8 cellular contexts compared by ENCODE assay signal in the genomic region with DNA sequence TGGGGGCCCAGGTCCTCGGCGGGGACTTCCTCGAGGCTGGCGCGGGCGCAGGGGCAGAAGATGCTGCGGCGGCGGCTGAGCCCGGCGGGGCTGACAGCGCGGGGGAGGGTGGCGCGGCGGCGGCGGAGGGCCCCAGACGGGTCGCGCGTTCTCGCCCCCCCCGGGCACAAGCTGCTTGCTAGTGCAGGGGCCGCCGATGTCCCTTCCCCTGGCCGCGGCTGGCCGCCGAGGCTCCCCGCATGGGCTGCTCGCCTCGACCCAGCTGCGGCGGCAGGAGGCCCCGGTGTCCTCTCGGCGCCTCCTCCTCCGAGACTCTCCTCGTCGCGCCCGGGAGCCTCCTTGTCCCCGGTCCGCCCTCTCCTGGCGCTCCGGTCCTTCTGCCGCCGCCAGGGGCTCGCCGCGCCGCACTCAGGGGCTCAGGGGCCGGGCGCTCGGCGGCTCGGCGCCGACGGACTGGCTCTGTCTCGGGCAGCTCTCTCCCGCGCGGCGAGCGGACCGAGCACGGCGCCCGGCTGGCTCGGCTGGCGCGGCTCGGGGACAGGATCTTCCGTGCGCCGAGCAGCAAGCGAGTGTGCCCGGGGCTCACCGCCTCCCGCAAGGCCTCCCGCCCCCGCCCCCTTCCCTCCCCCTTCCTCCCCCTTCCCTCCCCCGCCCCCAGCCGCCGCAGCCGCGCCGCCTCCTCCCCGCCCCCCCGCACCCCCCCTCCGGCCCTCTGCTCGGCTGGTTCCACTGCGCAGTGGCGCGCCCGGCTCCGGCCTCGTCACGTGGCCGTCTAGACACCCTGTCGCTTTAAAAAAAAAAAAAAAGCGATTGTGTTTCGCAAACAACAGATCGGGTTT. TPM values are rescaled to one million over a fixed set of nuclear protein-coding genes. Genes with fewer than 3 reads are reported as not detected.
A peak's percentile ranks its signal among the peaks of the same experiment; 100 is the strongest.
DNase-seq lines count a peak whose midpoint lies in the region; ATAC-seq and TF ChIP-seq lines count a peak whose summit lies in the region.

No MANE protein-coding gene starts in this region.

- peak overlapping the region; percentile 95 for H3K4me3 Mint-ChIP-seq in nephron progenitor cell

- H3K9me3 ChIP-seq in RWPE2 (ENCODE audit: severe bottlenecking) = no peaks in the 10 kb centered on the region

- peaks cover 11% of the 10 kb centered on the region for H3K27me3 Mint-ChIP-seq in nephron progenitor cell (ENCODE audit: low read depth, poor library complexity)

- no peaks in the 10 kb centered on the region for H3K9me3 Mint-ChIP-seq in nephron progenitor cell

- peak; percentile 91 for DNase-seq in Daoy (ENCODE audit: low read depth)
- peak; percentile 86 for DNase-seq in LHCN-M2 (ENCODE audit: low read depth)
- DNase-seq in RWPE2 (ENCODE audit: low spot score) = no peak
- DNase-seq in activated effector memory CD4-positive, alpha-beta T cell treated with anti-CD3 and anti-CD28 coated beads, Interleukin-2, amount 50 U/mL, for 16 hours = peak; percentile 90
- peak; percentile 91 for DNase-seq in fibroblast of the aortic adventitia (ENCODE audit: low read depth)
- peak; percentile 78 for DNase-seq in nephron progenitor cell
- peak in 48 of 49 donors; percentile 24 to 94 (median 82) for DNase-seq in substantia nigra (lab: John Stamatoyannopoulos, UW)

- peaks cover 33% of the 10 kb centered on the region for H3K4me1 ChIP-seq in RWPE2 (ENCODE audit: insufficient read depth, poor library complexity, severe bottlenecking)

- TF ChIP-seq CTCF in RWPE2 (IDR thresholded peaks at IDR 0.05; ENCODE audit: poor library complexity, severe bottlenecking) = no peak
- peak; percentile 32 for TF ChIP-seq CTCF in fibroblast of the aortic adventitia (IDR thresholded peaks at IDR 0.05; ENCODE audit: insufficient read depth, low read length)
- no peak for TF ChIP-seq CTCF in nephron progenitor cell (IDR thresholded peaks at IDR 0.05)

- peak overlapping the region; percentile 79 for H3K4me3 ChIP-seq in RWPE2 (ENCODE audit: severe bottlenecking)
- H3K4me3 ChIP-seq in fibroblast of the aortic adventitia (ENCODE audit: low read depth, low read length) = peak overlapping the region; percentile 91

- peak overlapping the region; percentile 98 for H3K27ac ChIP-seq in RWPE2 (ENCODE audit: poor library complexity, severe bottlenecking)
- H3K27ac ChIP-seq in substantia nigra (ENCODE audit: low read depth, low read length, poor library complexity, severe bottlenecking) = peak overlapping the region; percentile 97

- peak; percentile 38 for ATAC-seq in GM21786 (IDR thresholded peaks at IDR 0.05; ENCODE audit: unreplicated experiment)
- ATAC-seq in RWPE2 (ENCODE audit: low read depth) = peak; percentile 28

- H3K4me1 Mint-ChIP-seq in nephron progenitor cell = peaks cover 51% of the 10 kb centered on the region

- peak overlapping the region; percentile 100 for H3K27ac Mint-ChIP-seq in nephron progenitor cell

- no peaks in the 10 kb centered on the region for H3K27me3 ChIP-seq in RWPE2 (ENCODE audit: insufficient read depth, poor library complexity, severe bottlenecking)

- H3K36me3 ChIP-seq in RWPE2 (ENCODE audit: low read depth) = peaks cover 16% of the 10 kb centered on the region

- no peaks in the 10 kb centered on the region for H3K36me3 Mint-ChIP-seq in nephron progenitor cell (ENCODE audit: low read depth)

RNA-seq across cellular contexts. Expression of a gene that starts 0.9 kb away (rescaled TPM):
- total RNA-seq in Daoy (2014; rRNA removed; shearing (Covaris generic)) = 27.6 and 39.4 TPM in 2 replicates
- total RNA-seq in LHCN-M2 (2014; rRNA removed) (7.6 and 13.9 TPM in 2 replicates), fibroblast of the aortic adventitia (ENCODE audit: low replicate concordance) (10.5 and 27.2 TPM in 2 replicates)
- polyA plus RNA-seq in LHCN-M2 (2012) = 10.4 TPM
